ENCODE assay signal across 6 cellular contexts in the genomic region with DNA sequence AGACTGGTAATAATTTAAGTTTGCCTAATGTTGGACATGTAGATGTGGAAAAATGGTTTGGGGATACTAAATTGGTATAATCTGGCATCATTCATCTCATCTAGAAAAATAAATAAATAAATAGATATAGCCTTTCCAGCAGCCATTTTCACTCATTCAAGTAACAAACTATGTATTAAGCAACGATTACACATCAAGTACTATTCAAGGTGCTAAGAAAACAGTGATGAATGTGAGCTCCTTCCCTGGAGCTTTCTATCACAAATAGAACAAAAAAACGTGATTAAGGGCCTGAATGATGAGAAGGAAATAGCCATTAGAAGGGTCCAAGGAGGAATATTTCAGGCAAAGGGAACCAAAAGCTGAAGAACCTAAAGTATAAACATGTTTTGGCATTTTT. TPM values are rescaled to one million over a fixed set of nuclear protein-coding genes. Genes with fewer than 3 reads are reported as not detected.
"Had no signal": no experiment of that assay in that cellular context is flagged by ENCODE, and none has a peak within 500 bp of the region (broad histone marks: within the 10 kb centered on the region; RNA-seq: fewer than 3 reads in every experiment).

No MANE protein-coding gene starts in this region.

- H3K4me1 Mint-ChIP-seq: H9 had no signal

- H3K27ac Mint-ChIP-seq: H9 had no signal

- H3K4me3 Mint-ChIP-seq: H9 had no signal

- H3K4me3 ChIP-seq: GM23248, K562 had no signal

- H3K9me3 Mint-ChIP-seq: H9 had no signal

- DNase-seq: GM23248, H9, HCEC 1CT had no signal

- ATAC-seq: HepG2, K562 had no signal

- H3K9ac ChIP-seq: GM23248 had no signal

- H3K27ac ChIP-seq: GM23248, HL-60 had no signal

- H2AFZ ChIP-seq: GM23248 had no signal

RNA-seq across cellular contexts. Expression of gene TAL1, which starts 44.8 kb away (rescaled TPM):
- total RNA-seq: GM23248, H9, HepG2 had no signal
- polyA plus RNA-seq: GM23248 had no signal
